12 cellular contexts compared by ENCODE assay signal in the genomic region with DNA sequence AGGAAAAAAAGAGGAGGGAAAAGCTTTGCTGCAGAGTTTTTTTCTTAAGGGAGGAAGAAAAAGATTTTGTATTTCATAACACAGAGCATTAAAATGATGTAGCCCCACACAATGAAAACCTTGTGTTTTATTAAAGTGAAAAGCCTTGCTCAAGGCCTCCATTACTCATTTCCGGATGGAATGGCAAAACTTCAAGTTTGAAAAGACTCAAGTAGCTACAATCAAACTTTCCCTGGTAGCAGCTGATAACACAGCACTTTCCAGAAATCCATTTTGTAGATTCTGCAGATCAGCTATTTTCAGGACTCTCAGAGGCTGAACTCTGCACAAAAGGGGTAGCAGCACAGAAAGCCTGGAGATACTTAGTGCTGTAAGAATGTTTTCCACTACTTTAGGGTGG.
DNase-seq lines count a peak whose midpoint lies in the region; ATAC-seq and TF ChIP-seq lines count a peak whose summit lies in the region.
"Had no signal": no experiment of that assay in that cellular context is flagged by ENCODE, and none has a peak within 500 bp of the region (broad histone marks: within the 10 kb centered on the region; RNA-seq: fewer than 3 reads in every experiment).

No MANE protein-coding gene starts in this region.

- H3K4me3 ChIP-seq in RWPE2 (ENCODE audit: severe bottlenecking): no peak overlapping the region
- no peak overlapping the region for H3K4me3 ChIP-seq in fibroblast of mammary gland (ENCODE audit: control insufficient read depth, low read depth, low read length)
- H3K4me3 ChIP-seq: mucosa of descending colon had no signal

- H3K27me3 ChIP-seq in RWPE2 (ENCODE audit: insufficient read depth, poor library complexity, severe bottlenecking): no peaks in the 10 kb centered on the region

- DNase-seq in EH (ENCODE audit: low read depth) (peak; percentile 77), RWPE2 (ENCODE audit: low spot score) (no peak), fibroblast of mammary gland (ENCODE audit: low read depth) (peak; percentile 90), omental fat pad (ENCODE audit: low spot score) (no peak), NAMALWA (ENCODE audit: low spot score) (no peak), islet precursor cell (no peak)
- no peak for DNase-seq in stimulated activated CD4-positive, alpha-beta T cell treated with anti-CD3 and anti-CD28 coated beads, Interleukin-12 subunit alpha, Interleukin-12 subunit beta, amount 100 ng/mL, for 4 hours
- DNase-seq in stimulated activated CD4-positive, alpha-beta T cell treated with anti-CD3 and anti-CD28 coated beads, Interleukin-4, amount 100 ng/mL, for 1 hour: no peak
- DNase-seq: activated B cell treated with CpG ODN at 0.5 μM for 24 hours; activated naive CD4-positive, alpha-beta T cell treated with anti-CD3 and anti-CD28 coated beads, Interleukin-2, amount 10 ng/mL, durations not matched to agents 7 days and 5 days; mucosa of descending colon; stimulated activated CD4-positive, alpha-beta T cell treated with anti-CD3 and anti-CD28 coated beads, Interleukin-4, amount 100 ng/mL, for 24 hours had no signal

- no peaks in the 10 kb centered on the region for H3K36me3 ChIP-seq in RWPE2 (ENCODE audit: low read depth)

- peak overlapping the region; percentile 65 for H3K27ac ChIP-seq in RWPE2 (ENCODE audit: poor library complexity, severe bottlenecking)

- H3K4me1 ChIP-seq in RWPE2 (ENCODE audit: insufficient read depth, poor library complexity, severe bottlenecking): peaks cover 30% of the 10 kb centered on the region

- TF ChIP-seq CTCF in RWPE2 (IDR thresholded peaks at IDR 0.05; ENCODE audit: poor library complexity, severe bottlenecking): no peak
- TF ChIP-seq CTCF in fibroblast of mammary gland (conservative IDR thresholded peaks at IDR 0.05; ENCODE audit: control insufficient read depth, insufficient read depth, low read depth, low read length): no peak
- TF ChIP-seq CTCF in omental fat pad (IDR thresholded peaks at IDR 0.05): no peak

- H3K9me3 ChIP-seq in RWPE2 (ENCODE audit: severe bottlenecking): no peaks in the 10 kb centered on the region
- H3K9me3 ChIP-seq: mucosa of descending colon had no signal

- peak; percentile 47; the same call in 2 of the 3 replicates for ATAC-seq in RWPE2 (ENCODE audit: low read depth)
- ATAC-seq in omental fat pad (ENCODE audit: low FRiP score): peak; percentile 35
- ATAC-seq: mucosa of descending colon had no signal

Comparison
In these comparisons a context has a peak if more than half of its experiments do, and no peak if none do; other contexts are left out.
1. DNase-seq: peak in EH (single experiment) and fibroblast of mammary gland (single experiment); none in RWPE2 (single experiment), omental fat pad (single experiment), stimulated activated CD4-positive, alpha-beta T cell treated with anti-CD3 and anti-CD28 coated beads, Interleukin-12 subunit alpha, Interleukin-12 subunit beta, amount 100 ng/mL, for 4 hours (single experiment), NAMALWA (single experiment), islet precursor cell (single experiment) and stimulated activated CD4-positive, alpha-beta T cell treated with anti-CD3 and anti-CD28 coated beads, Interleukin-4, amount 100 ng/mL, for 1 hour (single experiment).